ENCODE assay signal across 8 cellular contexts in the genomic region with DNA sequence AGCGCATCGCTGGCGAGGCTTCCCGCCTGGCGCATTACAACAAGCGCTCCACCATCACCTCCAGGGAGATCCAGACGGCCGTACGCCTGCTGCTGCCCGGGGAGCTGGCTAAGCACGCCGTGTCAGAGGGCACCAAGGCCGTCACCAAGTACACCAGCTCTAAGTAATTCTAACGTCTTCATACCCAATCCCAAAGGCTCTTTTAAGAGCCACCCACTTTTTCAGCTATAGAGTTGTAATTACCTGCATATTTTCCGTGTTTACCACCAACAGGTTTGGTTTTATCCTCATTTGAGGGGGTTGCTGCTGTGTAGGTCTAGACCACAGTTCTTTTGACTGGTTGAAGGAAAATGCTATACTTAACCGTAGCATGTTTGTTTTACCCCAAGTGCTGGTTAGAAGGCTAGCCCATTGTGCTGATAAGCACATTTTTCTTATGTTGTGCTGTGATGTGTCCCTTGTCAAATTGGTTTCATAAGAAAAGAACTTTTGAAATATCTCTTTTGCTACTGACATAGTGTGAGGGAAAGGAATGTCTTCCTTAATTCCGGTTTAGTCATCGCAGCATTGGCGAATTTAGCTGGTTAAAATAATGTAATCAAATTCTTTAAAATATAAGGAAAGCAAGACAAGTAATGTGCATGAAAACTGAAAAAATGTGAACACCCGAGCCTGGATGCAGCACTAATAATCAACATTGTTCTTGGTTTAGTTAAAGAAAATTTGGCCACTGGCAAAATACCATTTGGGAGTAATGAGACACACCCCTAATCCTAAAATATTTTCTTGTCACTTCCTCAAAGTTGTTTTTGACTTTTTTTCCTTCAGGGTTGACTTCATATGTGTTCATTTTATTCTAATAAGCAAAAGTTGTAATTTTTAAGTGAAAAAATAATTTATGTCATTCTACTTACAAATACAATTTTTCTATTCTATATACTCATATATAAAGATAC.
DNase-seq lines count a peak whose midpoint lies in the region; ATAC-seq and TF ChIP-seq lines count a peak whose summit lies in the region.

No MANE protein-coding gene starts in this region.

- H3K27me3 ChIP-seq in neural progenitor cell = no peaks in the 10 kb centered on the region

- H3K36me3 ChIP-seq in neural progenitor cell = no peaks in the 10 kb centered on the region

- H3F3A ChIP-seq in neural progenitor cell (ENCODE audit: low read depth) = peaks cover 92% of the 10 kb centered on the region

- H3K36me3 Mint-ChIP-seq in activated naive CD4-positive, alpha-beta T cell treated with anti-CD3 and anti-CD28 coated beads, Interleukin-2, amount 50 U/mL, for 24 hours = no peaks in the 10 kb centered on the region
- H3K36me3 Mint-ChIP-seq in endothelial cell (ENCODE audit: low read depth, unreplicated experiment) (peaks cover 3% of the 10 kb centered on the region), neural progenitor cell (peaks cover 1% of the 10 kb centered on the region)

- H2AFZ ChIP-seq in neural progenitor cell (replicated peaks) = no peak overlapping the region

- peaks cover 33% of the 10 kb centered on the region for H3K4me1 ChIP-seq in neural progenitor cell

- peaks cover 55% of the 10 kb centered on the region for H3K79me2 ChIP-seq in neural progenitor cell (ENCODE audit: low read depth)

- H3K4me1 Mint-ChIP-seq in activated naive CD4-positive, alpha-beta T cell treated with anti-CD3 and anti-CD28 coated beads, Interleukin-2, amount 50 U/mL, for 24 hours = peaks cover 50% of the 10 kb centered on the region
- peaks cover 29% of the 10 kb centered on the region for H3K4me1 Mint-ChIP-seq in endothelial cell (ENCODE audit: unreplicated experiment)
- peaks cover 41% of the 10 kb centered on the region for H3K4me1 Mint-ChIP-seq in neural progenitor cell

- no peaks in the 10 kb centered on the region for H3K9me3 Mint-ChIP-seq in activated naive CD4-positive, alpha-beta T cell treated with anti-CD3 and anti-CD28 coated beads, Interleukin-2, amount 50 U/mL, for 24 hours
- H3K9me3 Mint-ChIP-seq in endothelial cell (ENCODE audit: unreplicated experiment) (no peaks in the 10 kb centered on the region), neural progenitor cell (no peaks in the 10 kb centered on the region)

- peak overlapping the region; percentile 92 for H3K4me3 Mint-ChIP-seq in activated naive CD4-positive, alpha-beta T cell treated with anti-CD3 and anti-CD28 coated beads, Interleukin-2, amount 50 U/mL, for 24 hours
- H3K4me3 Mint-ChIP-seq in endothelial cell (ENCODE audit: unreplicated experiment) (peak overlapping the region; percentile 96), neural progenitor cell (peak overlapping the region; percentile 93)

- H3K4me3 ChIP-seq in neural progenitor cell = peak overlapping the region; percentile 82

- H3K27ac ChIP-seq in neural progenitor cell = peak overlapping the region; percentile 76

- TF ChIP-seq CTCF in endothelial cell (IDR thresholded peaks at IDR 0.05; ENCODE audit: unreplicated experiment) = no peak
- no peak for TF ChIP-seq CTCF in neural progenitor cell (IDR thresholded peaks at IDR 0.05)

- H3K27ac Mint-ChIP-seq in activated naive CD4-positive, alpha-beta T cell treated with anti-CD3 and anti-CD28 coated beads, Interleukin-2, amount 50 U/mL, for 24 hours = peak overlapping the region; percentile 92
- H3K27ac Mint-ChIP-seq in endothelial cell (ENCODE audit: unreplicated experiment) (peak overlapping the region; percentile 96), neural progenitor cell (peak overlapping the region; percentile 95)

- H3K9me3 ChIP-seq in neural progenitor cell (ENCODE audit: low read depth) = no peaks in the 10 kb centered on the region

- H3K27me3 Mint-ChIP-seq in activated naive CD4-positive, alpha-beta T cell treated with anti-CD3 and anti-CD28 coated beads, Interleukin-2, amount 50 U/mL, for 24 hours = no peaks in the 10 kb centered on the region
- H3K27me3 Mint-ChIP-seq in endothelial cell (ENCODE audit: unreplicated experiment) (peaks cover 15% of the 10 kb centered on the region), neural progenitor cell (ENCODE audit: insufficient read depth, low read depth) (peaks cover 11% of the 10 kb centered on the region)

- H4K20me1 ChIP-seq in neural progenitor cell (ENCODE audit: low read depth) = peaks cover 38% of the 10 kb centered on the region

- no peak for DNase-seq in activated naive CD4-positive, alpha-beta T cell treated with anti-CD3 and anti-CD28 coated beads, Interleukin-2, amount 50 U/mL, for 16 hours
- DNase-seq in RPMI7951 (ENCODE audit: low read depth) (peak; percentile 49), endothelial cell (ENCODE audit: low spot score) (peak; percentile 50), neural progenitor cell (ENCODE audit: low spot score) (peak; percentile 62)

- peak overlapping the region; percentile 87 for H3K4me2 ChIP-seq in neural progenitor cell

- ATAC-seq in HG03159 (IDR thresholded peaks at IDR 0.05; ENCODE audit: unreplicated experiment) (no peak), GM18868 (IDR thresholded peaks at IDR 0.05; ENCODE audit: unreplicated experiment) (no peak), HG02623 (IDR thresholded peaks at IDR 0.05; ENCODE audit: unreplicated experiment) (no peak)

- H3K9ac ChIP-seq in neural progenitor cell = peak overlapping the region; percentile 4
